1 cellular context compared by ENCODE assay signal in the genomic region with DNA sequence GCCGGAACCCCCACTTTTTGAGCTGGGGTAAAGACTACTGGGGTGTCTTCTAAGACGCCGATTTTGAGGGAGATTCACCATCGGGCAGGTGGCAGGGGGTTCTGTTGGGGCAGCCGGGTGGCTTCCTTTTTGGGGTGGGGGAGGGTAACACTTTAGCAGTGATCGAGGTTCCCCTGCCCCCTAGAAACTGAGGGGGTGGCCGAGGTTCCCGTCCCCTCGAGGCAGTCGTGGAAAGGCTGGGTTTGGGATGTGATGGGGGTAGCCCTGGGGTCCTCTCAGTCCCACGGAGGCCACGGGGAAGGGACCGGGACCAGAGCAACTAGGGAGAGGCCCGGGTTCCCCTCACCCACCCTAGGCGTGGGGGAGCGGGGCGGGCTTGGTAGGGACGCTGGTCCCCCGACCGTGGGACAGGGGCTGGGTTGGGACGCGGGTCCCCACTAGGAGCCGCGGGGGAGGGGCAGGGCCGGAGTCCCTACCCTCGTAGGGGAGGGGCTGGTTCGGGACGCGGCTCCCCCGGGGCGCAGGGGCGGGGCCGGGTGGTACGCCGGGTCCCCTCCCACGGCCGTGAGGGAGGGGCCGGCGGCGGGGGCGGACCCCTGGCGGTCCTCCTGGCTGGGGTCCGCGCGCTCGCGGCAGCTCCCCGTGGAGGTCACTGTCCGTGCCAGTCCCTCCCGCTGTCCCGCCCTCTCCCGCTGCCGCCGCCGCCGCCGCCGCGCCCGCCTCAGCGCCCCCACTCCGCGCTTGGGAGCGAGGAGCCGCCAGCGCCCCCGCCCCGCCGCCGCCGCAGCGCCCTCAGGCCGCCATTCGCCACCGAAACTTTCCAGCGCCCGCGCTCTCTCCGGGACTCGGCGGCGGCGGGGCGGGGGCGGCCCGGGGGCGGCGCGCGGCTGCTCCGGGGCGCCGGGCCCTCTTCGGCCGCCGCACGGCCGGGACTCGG.
A peak's percentile ranks its signal among the peaks of the same experiment; 100 is the strongest.
TF ChIP-seq lines count a peak whose summit lies in the region.

Gene TBL1X (plus strand): TSS at position 624 of the 937 bp plus-strand sequence. CDS start 188,529 bp downstream, outside the sequence.

TF ChIP-seq in K562, 482 proteins besides CTCF, POLR2A, EP300 and RAD21 (continued from another document and continues in another):
- TF ChIP-seq, protein P1, sequence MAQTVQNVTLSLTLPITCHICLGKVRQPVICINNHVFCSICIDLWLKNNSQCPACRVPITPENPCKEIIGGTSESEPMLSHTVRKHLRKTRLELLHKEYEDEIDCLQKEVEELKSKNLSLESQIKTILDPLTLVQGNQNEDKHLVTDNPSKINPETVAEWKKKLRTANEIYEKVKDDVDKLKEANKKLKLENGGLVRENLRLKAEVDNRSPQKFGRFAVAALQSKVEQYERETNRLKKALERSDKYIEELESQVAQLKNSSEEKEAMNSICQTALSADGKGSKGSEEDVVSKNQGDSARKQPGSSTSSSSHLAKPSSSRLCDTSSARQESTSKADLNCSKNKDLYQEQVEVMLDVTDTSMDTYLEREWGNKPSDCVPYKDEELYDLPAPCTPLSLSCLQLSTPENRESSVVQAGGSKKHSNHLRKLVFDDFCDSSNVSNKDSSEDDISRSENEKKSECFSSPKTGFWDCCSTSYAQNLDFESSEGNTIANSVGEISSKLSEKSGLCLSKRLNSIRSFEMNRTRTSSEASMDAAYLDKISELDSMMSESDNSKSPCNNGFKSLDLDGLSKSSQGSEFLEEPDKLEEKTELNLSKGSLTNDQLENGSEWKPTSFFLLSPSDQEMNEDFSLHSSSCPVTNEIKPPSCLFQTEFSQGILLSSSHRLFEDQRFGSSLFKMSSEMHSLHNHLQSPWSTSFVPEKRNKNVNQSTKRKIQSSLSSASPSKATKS (CRISPR knock-in tag; IDR thresholded peaks at IDR 0.05) = no peak
- TF ChIP-seq MYNN (IDR thresholded peaks at IDR 0.05) (no peak), MYNN (CRISPR knock-in tag; IDR thresholded peaks at IDR 0.05) (no peak), MAFF (IDR thresholded peaks at IDR 0.05; ENCODE audit: low read length) (no peak), NRF1 (conservative IDR thresholded peaks at IDR 0.05 in 1 of 2, IDR thresholded peaks at IDR 0.05 in 1 of 2) (peak; percentile 18 to 31; a peak in 3 of 4 replicates), DDX20 (tag; IDR thresholded peaks at IDR 0.05; ENCODE audit: low read depth) (no peak), BCOR (IDR thresholded peaks at IDR 0.05) (no peak), ZNF121 (CRISPR knock-in tag; conservative IDR thresholded peaks at IDR 0.05) (no peak), ZBTB9 (CRISPR knock-in tag; IDR thresholded peaks at IDR 0.05) (no peak), ARHGAP35 (IDR thresholded peaks at IDR 0.05; ENCODE audit: partially characterized antibody) (no peak), PHTF2 (CRISPR knock-in tag; IDR thresholded peaks at IDR 0.05) (no peak), ZNF146 (CRISPR knock-in tag; IDR thresholded peaks at IDR 0.05; ENCODE audit: unreplicated experiment) (no peak), TCF7 (IDR thresholded peaks at IDR 0.05; ENCODE audit: borderline replicate concordance) (no peak), SAFB (IDR thresholded peaks at IDR 0.05; ENCODE audit: borderline replicate concordance, low read depth, low read length) (0 out of 2 replicates have a peak, but pooled peaks have one; percentile 52), GATAD2B (IDR thresholded peaks at IDR 0.05; ENCODE audit: borderline replicate concordance) (peak; percentile 72), E2F3 (CRISPR knock-in tag; IDR thresholded peaks at IDR 0.05) (no peak), ZNF12 (CRISPR knock-in tag; IDR thresholded peaks at IDR 0.05) (no peak), ZNF695 (CRISPR knock-in tag; IDR thresholded peaks at IDR 0.05) (no peak), MIER1 (IDR thresholded peaks at IDR 0.05; ENCODE audit: low read depth) (no peak), REST (CRISPR knock-in tag; IDR thresholded peaks at IDR 0.05; ENCODE audit: low read depth) (no peak), TBL1XR1 (IDR thresholded peaks at IDR 0.05; ENCODE audit: low read length in 2 of 2) (no peak), NCOR1 (IDR thresholded peaks at IDR 0.05) (peak; percentile 17; the same call in 1 of the 2 replicates), FOXA3 (CRISPR knock-in tag; conservative IDR thresholded peaks at IDR 0.05 in 1 of 2, IDR thresholded peaks at IDR 0.05 in 1 of 2) (no peak)
- TF ChIP-seq, protein P2, sequence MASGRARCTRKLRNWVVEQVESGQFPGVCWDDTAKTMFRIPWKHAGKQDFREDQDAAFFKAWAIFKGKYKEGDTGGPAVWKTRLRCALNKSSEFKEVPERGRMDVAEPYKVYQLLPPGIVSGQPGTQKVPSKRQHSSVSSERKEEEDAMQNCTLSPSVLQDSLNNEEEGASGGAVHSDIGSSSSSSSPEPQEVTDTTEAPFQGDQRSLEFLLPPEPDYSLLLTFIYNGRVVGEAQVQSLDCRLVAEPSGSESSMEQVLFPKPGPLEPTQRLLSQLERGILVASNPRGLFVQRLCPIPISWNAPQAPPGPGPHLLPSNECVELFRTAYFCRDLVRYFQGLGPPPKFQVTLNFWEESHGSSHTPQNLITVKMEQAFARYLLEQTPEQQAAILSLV (tag; IDR thresholded peaks at IDR 0.05) = no peak
- TF ChIP-seq, protein P3, sequence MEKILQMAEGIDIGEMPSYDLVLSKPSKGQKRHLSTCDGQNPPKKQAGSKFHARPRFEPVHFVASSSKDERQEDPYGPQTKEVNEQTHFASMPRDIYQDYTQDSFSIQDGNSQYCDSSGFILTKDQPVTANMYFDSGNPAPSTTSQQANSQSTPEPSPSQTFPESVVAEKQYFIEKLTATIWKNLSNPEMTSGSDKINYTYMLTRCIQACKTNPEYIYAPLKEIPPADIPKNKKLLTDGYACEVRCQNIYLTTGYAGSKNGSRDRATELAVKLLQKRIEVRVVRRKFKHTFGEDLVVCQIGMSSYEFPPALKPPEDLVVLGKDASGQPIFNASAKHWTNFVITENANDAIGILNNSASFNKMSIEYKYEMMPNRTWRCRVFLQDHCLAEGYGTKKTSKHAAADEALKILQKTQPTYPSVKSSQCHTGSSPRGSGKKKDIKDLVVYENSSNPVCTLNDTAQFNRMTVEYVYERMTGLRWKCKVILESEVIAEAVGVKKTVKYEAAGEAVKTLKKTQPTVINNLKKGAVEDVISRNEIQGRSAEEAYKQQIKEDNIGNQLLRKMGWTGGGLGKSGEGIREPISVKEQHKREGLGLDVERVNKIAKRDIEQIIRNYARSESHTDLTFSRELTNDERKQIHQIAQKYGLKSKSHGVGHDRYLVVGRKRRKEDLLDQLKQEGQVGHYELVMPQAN (IDR thresholded peaks at IDR 0.05; ENCODE audit: borderline replicate concordance) = no peak
- TF ChIP-seq, protein P4, sequence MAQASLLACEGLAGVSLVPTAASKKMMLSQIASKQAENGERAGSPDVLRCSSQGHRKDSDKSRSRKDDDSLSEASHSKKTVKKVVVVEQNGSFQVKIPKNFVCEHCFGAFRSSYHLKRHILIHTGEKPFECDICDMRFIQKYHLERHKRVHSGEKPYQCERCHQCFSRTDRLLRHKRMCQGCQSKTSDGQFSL (CRISPR knock-in tag; IDR thresholded peaks at IDR 0.05) = peak; percentile 76; the same call in 1 of the 2 replicates
- TF ChIP-seq, protein P4 (tag; IDR thresholded peaks at IDR 0.05) = peak in 1 of 2 experiments; percentile 52; a peak in 1 of 4 replicates
- TF ChIP-seq, protein P5, sequence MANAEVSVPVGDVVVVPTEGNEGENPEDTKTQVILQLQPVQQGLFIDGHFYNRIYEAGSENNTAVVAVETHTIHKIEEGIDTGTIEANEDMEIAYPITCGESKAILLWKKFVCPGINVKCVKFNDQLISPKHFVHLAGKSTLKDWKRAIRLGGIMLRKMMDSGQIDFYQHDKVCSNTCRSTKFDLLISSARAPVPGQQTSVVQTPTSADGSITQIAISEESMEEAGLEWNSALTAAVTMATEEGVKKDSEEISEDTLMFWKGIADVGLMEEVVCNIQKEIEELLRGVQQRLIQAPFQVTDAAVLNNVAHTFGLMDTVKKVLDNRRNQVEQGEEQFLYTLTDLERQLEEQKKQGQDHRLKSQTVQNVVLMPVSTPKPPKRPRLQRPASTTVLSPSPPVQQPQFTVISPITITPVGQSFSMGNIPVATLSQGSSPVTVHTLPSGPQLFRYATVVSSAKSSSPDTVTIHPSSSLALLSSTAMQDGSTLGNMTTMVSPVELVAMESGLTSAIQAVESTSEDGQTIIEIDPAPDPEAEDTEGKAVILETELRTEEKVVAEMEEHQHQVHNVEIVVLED (CRISPR knock-in tag; IDR thresholded peaks at IDR 0.05) = peak; percentile 75
- TF ChIP-seq, protein P6, sequence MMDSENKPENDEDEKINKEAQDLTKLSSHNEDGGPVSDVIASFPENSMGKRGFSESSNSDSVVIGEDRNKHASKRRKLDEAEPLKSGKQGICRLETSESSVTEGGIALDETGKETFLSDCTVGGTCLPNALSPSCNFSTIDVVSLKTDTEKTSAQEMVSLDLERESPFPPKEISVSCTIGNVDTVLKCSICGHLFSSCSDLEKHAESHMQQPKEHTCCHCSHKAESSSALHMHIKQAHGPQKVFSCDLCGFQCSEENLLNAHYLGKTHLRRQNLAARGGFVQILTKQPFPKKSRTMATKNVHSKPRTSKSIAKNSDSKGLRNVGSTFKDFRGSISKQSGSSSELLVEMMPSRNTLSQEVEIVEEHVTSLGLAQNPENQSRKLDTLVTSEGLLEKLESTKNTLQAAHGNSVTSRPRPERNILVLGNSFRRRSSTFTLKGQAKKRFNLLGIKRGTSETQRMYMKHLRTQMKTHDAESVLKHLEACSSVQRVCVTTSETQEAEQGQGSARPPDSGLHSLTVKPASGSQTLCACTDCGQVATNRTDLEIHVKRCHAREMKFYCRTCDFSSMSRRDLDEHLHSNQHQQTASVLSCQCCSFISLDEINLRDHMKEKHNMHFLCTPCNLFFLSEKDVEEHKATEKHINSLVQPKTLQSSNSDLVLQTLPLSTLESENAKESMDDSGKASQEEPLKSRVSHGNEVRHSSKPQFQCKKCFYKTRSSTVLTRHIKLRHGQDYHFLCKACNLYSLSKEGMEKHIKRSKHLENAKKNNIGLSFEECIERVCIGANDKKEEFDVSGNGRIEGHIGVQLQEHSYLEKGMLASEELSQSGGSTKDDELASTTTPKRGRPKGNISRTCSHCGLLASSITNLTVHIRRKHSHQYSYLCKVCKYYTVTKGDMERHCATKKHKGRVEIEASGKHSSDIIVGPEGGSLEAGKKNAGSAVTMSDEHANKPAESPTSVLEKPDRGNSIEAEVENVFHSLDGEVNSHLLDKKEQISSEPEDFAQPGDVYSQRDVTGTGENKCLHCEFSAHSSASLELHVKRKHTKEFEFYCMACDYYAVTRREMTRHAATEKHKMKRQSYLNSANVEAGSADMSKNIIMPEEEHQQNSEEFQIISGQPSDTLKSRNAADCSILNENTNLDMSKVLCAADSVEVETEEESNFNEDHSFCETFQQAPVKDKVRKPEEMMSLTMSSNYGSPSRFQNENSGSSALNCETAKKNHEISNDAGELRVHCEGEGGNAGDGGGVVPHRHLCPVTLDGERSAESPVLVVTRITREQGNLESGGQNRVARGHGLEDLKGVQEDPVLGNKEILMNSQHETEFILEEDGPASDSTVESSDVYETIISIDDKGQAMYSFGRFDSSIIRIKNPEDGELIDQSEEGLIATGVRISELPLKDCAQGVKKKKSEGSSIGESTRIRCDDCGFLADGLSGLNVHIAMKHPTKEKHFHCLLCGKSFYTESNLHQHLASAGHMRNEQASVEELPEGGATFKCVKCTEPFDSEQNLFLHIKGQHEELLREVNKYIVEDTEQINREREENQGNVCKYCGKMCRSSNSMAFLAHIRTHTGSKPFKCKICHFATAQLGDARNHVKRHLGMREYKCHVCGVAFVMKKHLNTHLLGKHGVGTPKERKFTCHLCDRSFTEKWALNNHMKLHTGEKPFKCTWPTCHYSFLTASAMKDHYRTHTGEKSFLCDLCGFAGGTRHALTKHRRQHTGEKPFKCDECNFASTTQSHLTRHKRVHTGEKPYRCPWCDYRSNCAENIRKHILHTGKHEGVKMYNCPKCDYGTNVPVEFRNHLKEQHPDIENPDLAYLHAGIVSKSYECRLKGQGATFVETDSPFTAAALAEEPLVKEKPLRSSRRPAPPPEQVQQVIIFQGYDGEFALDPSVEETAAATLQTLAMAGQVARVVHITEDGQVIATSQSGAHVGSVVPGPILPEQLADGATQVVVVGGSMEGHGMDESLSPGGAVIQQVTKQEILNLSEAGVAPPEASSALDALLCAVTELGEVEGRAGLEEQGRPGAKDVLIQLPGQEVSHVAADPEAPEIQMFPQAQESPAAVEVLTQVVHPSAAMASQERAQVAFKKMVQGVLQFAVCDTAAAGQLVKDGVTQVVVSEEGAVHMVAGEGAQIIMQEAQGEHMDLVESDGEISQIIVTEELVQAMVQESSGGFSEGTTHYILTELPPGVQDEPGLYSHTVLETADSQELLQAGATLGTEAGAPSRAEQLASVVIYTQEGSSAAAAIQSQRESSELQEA (IDR thresholded peaks at IDR 0.05; ENCODE audit: low read depth) = no peak
